ENCODE assay signal across 13 cellular contexts in genomic region chr12:6343518-6343917, GRCh38. TPM values are rescaled to one million over a fixed set of nuclear protein-coding genes. Genes with fewer than 3 reads are reported as not detected.
DNase-seq lines count a peak whose midpoint lies in the region; ATAC-seq and TF ChIP-seq lines count a peak whose summit lies in the region.
"Had no signal": no experiment of that assay in that cellular context is flagged by ENCODE, and none has a peak within 500 bp of the region (broad histone marks: within the 10 kb centered on the region; RNA-seq: fewer than 3 reads in every experiment).

No MANE protein-coding gene starts in this region.

- H3K27me3 ChIP-seq in GM23248 (replicated peaks; ENCODE audit: insufficient read depth) (no peaks in the 10 kb centered on the region), iPS-15b (ENCODE audit: control insufficient read depth, insufficient read depth, low read length) (no peaks in the 10 kb centered on the region)
- H3K27me3 ChIP-seq: cardiac muscle cell had no signal

- WGBS in GM23248 (ENCODE audit: low coverage in 1 of 2, low lambda C conversion rate in 2 of 2, missing lambda C conversion rate in 2 of 2), 2 experiments, result 29 to 33% methylated on average over 5 of the region's 5 CpGs

- H3F3A ChIP-seq in GM23248 (ENCODE audit: insufficient read depth), result peaks cover 33% of the 10 kb centered on the region

- ATAC-seq in GM21825 (IDR thresholded peaks at IDR 0.05; ENCODE audit: unreplicated experiment), result no peak
- ATAC-seq in HG03025 (IDR thresholded peaks at IDR 0.05; ENCODE audit: low FRiP score, unreplicated experiment), result no peak
- ATAC-seq: left lobe of liver had no signal

- no peak for TF ChIP-seq CTCF in chondrocyte (IDR thresholded peaks at IDR 0.05)

- H3K4me1 ChIP-seq in GM23248 (ENCODE audit: insufficient read depth) (peaks cover 30% of the 10 kb centered on the region), iPS-15b (ENCODE audit: control insufficient read depth, insufficient read depth, low read length) (peaks cover 27% of the 10 kb centered on the region)

- no peak overlapping the region for H3K4me3 Mint-ChIP-seq in chondrocyte (ENCODE audit: unreplicated experiment)
- H3K4me3 Mint-ChIP-seq: CD8-positive, alpha-beta memory T cell had no signal

- H3K27ac ChIP-seq in GM23248 (0 out of 2 replicates have a peak overlapping the region, but pooled peaks have one; percentile 8), skin epidermis (peak overlapping the region in 19 of 21 experiments; percentile 21 to 100 (median 99))
- H3K27ac ChIP-seq: cardiac muscle cell had no signal

- no peaks in the 10 kb centered on the region for H3K9me2 ChIP-seq in GM23248 (ENCODE audit: insufficient read depth)

- H3K4me1 Mint-ChIP-seq in chondrocyte (ENCODE audit: low read depth), result peaks cover 28% of the 10 kb centered on the region

- in situ Hi-C loops in GM23248 (cut with MboI), result no loop called here

- no peaks in the 10 kb centered on the region for H3K9me3 Mint-ChIP-seq in chondrocyte (ENCODE audit: low read depth)
- H3K9me3 Mint-ChIP-seq: CD8-positive, alpha-beta memory T cell had no signal

- DNase-seq in GM23248 (no peak), RPMI8226 (peak; percentile 52), chondrocyte (ENCODE audit: low spot score) (no peak)
- DNase-seq in NK-92 treated with Interleukin-12 subunit alpha and Interleukin-12 subunit beta, amount 100 ng/mL, for 24 hours (lab: John Stamatoyannopoulos, UW), result no peak
- DNase-seq: CD8-positive, alpha-beta memory T cell; NCI-H2171; OCI-M1 had no signal

- peaks cover 5% of the 10 kb centered on the region; the same call in 1 of the 2 replicates for H4K20me1 ChIP-seq in GM23248 (ENCODE audit: insufficient read depth)

- H3K79me2 ChIP-seq in GM23248 (ENCODE audit: insufficient read depth), result peaks cover 47% of the 10 kb centered on the region

- H3K36me3 ChIP-seq in GM23248 (ENCODE audit: low read depth) (no peaks in the 10 kb centered on the region), iPS-15b (ENCODE audit: control insufficient read depth, insufficient read depth, low read length) (peaks cover 14% of the 10 kb centered on the region)
- H3K36me3 ChIP-seq: cardiac muscle cell had no signal

- no peaks in the 10 kb centered on the region for H3K9me3 ChIP-seq in GM23248 (ENCODE audit: low read depth)
- no peaks in the 10 kb centered on the region for H3K9me3 ChIP-seq in iPS-15b (ENCODE audit: control insufficient read depth, insufficient read depth, low read length)

- H3K9ac ChIP-seq in GM23248 (no peak overlapping the region), iPS-15b (ENCODE audit: low read depth, low read length) (peak overlapping the region; percentile 26)

- H3K4me2 ChIP-seq in GM23248 (ENCODE audit: unreplicated experiment), result no peak overlapping the region

- H3K4me3 ChIP-seq in GM23248, result no peak overlapping the region
- no peak overlapping the region for H3K4me3 ChIP-seq in iPS-15b (ENCODE audit: low read depth, low read length)
- H3K4me3 ChIP-seq in skin epidermis, result no peak overlapping the region
- H3K4me3 ChIP-seq: cardiac muscle cell had no signal

- H3K27me3 Mint-ChIP-seq in chondrocyte (ENCODE audit: low read depth), result no peaks in the 10 kb centered on the region

- no peak overlapping the region for H3K27ac Mint-ChIP-seq in chondrocyte (ENCODE audit: unreplicated experiment)

- H2AFZ ChIP-seq in GM23248, result peak overlapping the region; percentile 45

- H3K36me3 Mint-ChIP-seq in chondrocyte (ENCODE audit: low read depth), result peaks cover 3% of the 10 kb centered on the region

RNA-seq across cellular contexts. Expression of gene TNFRSF1A, which starts 1.6 kb away (rescaled TPM):
- 247 and 343 TPM in 2 replicates for total RNA-seq in GM23248 (2014; rRNA removed; shearing (Covaris generic))
- 183 and 197 TPM in 2 replicates for polyA plus RNA-seq in GM23248 (2016; fragmentation: Nextera tagmentation; extraction: Ambion mirVana)
- 88.5 to 128 TPM (median 127 TPM) in 3 replicates for total RNA-seq in chondrocyte

RNA-seq across cellular contexts. Expression of gene SCNN1A, which starts 31.8 kb away (rescaled TPM):
- 0.76 TPM in 1 of 2 replicates, not detected in the other for total RNA-seq in GM23248 (2014; rRNA removed; shearing (Covaris generic))
- 0.25 and 0.59 TPM in 2 replicates for polyA plus RNA-seq in GM23248 (2016; fragmentation: Nextera tagmentation; extraction: Ambion mirVana)
- total RNA-seq in chondrocyte, result 0.87 to 2.6 TPM (median 1.9 TPM) in 3 replicates
- polyA plus RNA-seq: cardiac muscle cell had no signal

RNA-seq across cellular contexts. Expression of gene PLEKHG6, which starts 33.0 kb away (rescaled TPM):
- total RNA-seq in GM23248 (2014; rRNA removed; shearing (Covaris generic)), result not detected in 2 replicates
- polyA plus RNA-seq in GM23248 (2016; fragmentation: Nextera tagmentation; extraction: Ambion mirVana), result 0.30 TPM in 1 of 2 replicates, not detected in the other
- total RNA-seq in chondrocyte, result 0.21 to 0.35 TPM in 2 of 3 replicates, not detected in the other
- total RNA-seq: CD8-positive, alpha-beta memory T cell had no signal

RNA-seq across cellular contexts. Expression of gene LTBR, which starts 40.4 kb away (rescaled TPM):
- 147 TPM in 2 replicates for total RNA-seq in GM23248 (2014; rRNA removed; shearing (Covaris generic))
- polyA plus RNA-seq in GM23248 (2016; fragmentation: Nextera tagmentation; extraction: Ambion mirVana), result 113 and 117 TPM in 2 replicates
- total RNA-seq in chondrocyte, result 11.8 to 46.5 TPM (median 41.1 TPM) in 3 replicates
- polyA plus RNA-seq: CD8-positive, alpha-beta memory T cell had no signal
